ENCODE assay signal across 13 cellular contexts in genomic region chr1:28812669-28813468, GRCh38. TPM values are rescaled to one million over a fixed set of nuclear protein-coding genes. Genes with fewer than 3 reads are reported as not detected.
DNase-seq lines count a peak whose midpoint lies in the region; ATAC-seq and TF ChIP-seq lines count a peak whose summit lies in the region.
"Had no signal": no experiment of that assay in that cellular context is flagged by ENCODE, and none has a peak within 500 bp of the region (broad histone marks: within the 10 kb centered on the region; RNA-seq: fewer than 3 reads in every experiment).

No MANE protein-coding gene starts in this region.

- TF ChIP-seq POLR2A in IMR-90 (IDR thresholded peaks at IDR 0.05; ENCODE audit: low read depth, low read length), result no peak

- H2BK20ac ChIP-seq in IMR-90 (ENCODE audit: low read depth, low read length), result no peak overlapping the region

- H3K27ac ChIP-seq in IMR-90 (ENCODE audit: insufficient read depth, low read length), result no peak overlapping the region
- no peak overlapping the region for H3K27ac ChIP-seq in iPS-20b (ENCODE audit: low read length)
- H3K27ac ChIP-seq: BLaER1, upper lobe of right lung had no signal

- H3K27me3 ChIP-seq in IMR-90 (ENCODE audit: control insufficient read depth, insufficient read depth, low read length) (peaks cover 80% of the 10 kb centered on the region), NT2/D1 (ENCODE audit: insufficient read depth, insufficient read length) (peaks cover 42% of the 10 kb centered on the region), iPS-20b (ENCODE audit: insufficient read depth, low read length) (peaks cover 52% of the 10 kb centered on the region)

- peaks cover 46% of the 10 kb centered on the region for H3K27me3 Mint-ChIP-seq in activated T-helper 17 cell treated with anti-CD3 and anti-CD28 coated beads, Interleukin-2, amount 50 U/mL, for 72 hours

- no peak for ATAC-seq in IMR-90 (ENCODE audit: low read depth)
- no peak for ATAC-seq in activated T-helper 17 cell treated with anti-CD3 and anti-CD28 coated beads, Interleukin-2, amount 50 U/mL, for 72 hours (replicated peaks)
- ATAC-seq: upper lobe of right lung had no signal

- H3K4ac ChIP-seq in IMR-90 (ENCODE audit: low read depth, low read length), result no peak overlapping the region

- in situ Hi-C loops in IMR-90 (cut with MboI; ENCODE audit: low sequenced_read_pairs), result no loop called here

- H3K4me3 Mint-ChIP-seq in activated T-helper 17 cell treated with anti-CD3 and anti-CD28 coated beads, Interleukin-2, amount 50 U/mL, for 72 hours, result no peak overlapping the region

- CTCF ChIA-PET in IMR-90 (lab: Yijun Ruan, JAX), result no interaction called here

- H4K8ac ChIP-seq in IMR-90 (ENCODE audit: low read depth in 2 of 2, low read length in 2 of 2), result no peak overlapping the region

- no peaks in the 10 kb centered on the region for H3K4me1 ChIP-seq in IMR-90 (ENCODE audit: control insufficient read depth, insufficient read depth, low read length)
- peaks cover 30% of the 10 kb centered on the region for H3K4me1 ChIP-seq in NT2/D1 (ENCODE audit: insufficient read depth, insufficient read length)
- H3K4me1 ChIP-seq in iPS-20b (ENCODE audit: insufficient read depth, low read length), result no peaks in the 10 kb centered on the region
- H3K4me1 ChIP-seq: upper lobe of right lung had no signal

- H3K9me3 ChIP-seq in IMR-90 (ENCODE audit: control insufficient read depth, insufficient read depth, low read length) (no peaks in the 10 kb centered on the region), NT2/D1 (ENCODE audit: insufficient read depth, low read length) (peaks cover 8% of the 10 kb centered on the region; the same call in 1 of the 2 replicates), iPS-20b (ENCODE audit: insufficient read depth, low read depth, low read length) (no peaks in the 10 kb centered on the region)
- H3K9me3 ChIP-seq: BLaER1, upper lobe of right lung had no signal

- H2BK15ac ChIP-seq in IMR-90 (ENCODE audit: low read depth, low read length), result no peak overlapping the region

- POLR2A ChIA-PET in IMR-90 (lab: Charles Lee; ENCODE audit: unreplicated experiment), result no interaction called here

- H3K79me1 ChIP-seq in IMR-90 (ENCODE audit: low read depth in 1 of 2, low read length in 2 of 2), result no peaks in the 10 kb centered on the region

- dilution Hi-C loops in IMR-90 (cut with HindIII; ENCODE audit: low sequenced_read_pairs, unreplicated experiment), result no loop called here

- no peak overlapping the region for H3K18ac ChIP-seq in IMR-90 (ENCODE audit: low read depth, low read length)

- H3K9ac ChIP-seq in IMR-90 (ENCODE audit: low read depth, low read length), result no peak overlapping the region
- peak overlapping the region; percentile 80 for H3K9ac ChIP-seq in NT2/D1 (ENCODE audit: insufficient read length, low read depth)
- H3K9ac ChIP-seq in iPS-20b (ENCODE audit: low read depth, low read length), result peak overlapping the region; percentile 47; the same call in 1 of the 2 replicates
- H3K9ac ChIP-seq: BLaER1 had no signal

- H2AK9ac ChIP-seq in IMR-90 (replicated peaks; ENCODE audit: low read depth, low read length, poor library complexity), result no peak overlapping the region

- intact Hi-C loops in IMR-90 (cut with micrococcal nuclease), result no loop called here

- H3K36me3 ChIP-seq in IMR-90 (ENCODE audit: control insufficient read depth, insufficient read depth, low read length), result no peaks in the 10 kb centered on the region
- no peaks in the 10 kb centered on the region for H3K36me3 ChIP-seq in NT2/D1 (ENCODE audit: insufficient read depth, insufficient read length, low read length)
- no peaks in the 10 kb centered on the region for H3K36me3 ChIP-seq in iPS-20b (ENCODE audit: insufficient read depth, low read depth, low read length)
- H3K36me3 ChIP-seq: BLaER1, upper lobe of right lung had no signal

- H4K91ac ChIP-seq in IMR-90 (ENCODE audit: insufficient read depth, low read depth, low read length), result no peak overlapping the region

- DNase-seq in COR-L47 (lab: John Stamatoyannopoulos, UW), result peak; percentile 46
- DNase-seq in IMR-90, result no peak
- no peak for DNase-seq in NT2/D1 (ENCODE audit: low read depth, low spot score)
- no peak for DNase-seq in NCI-H2107 (lab: John Stamatoyannopoulos, UW)
- DNase-seq in HuH-7 (ENCODE audit: low spot score), result no peak
- DNase-seq in effector CD4-positive, alpha-beta T cell, result no peak
- DNase-seq: hippocampal formation, small intestine, upper lobe of right lung had no signal

- no peaks in the 10 kb centered on the region for H3K36me3 Mint-ChIP-seq in activated T-helper 17 cell treated with anti-CD3 and anti-CD28 coated beads, Interleukin-2, amount 50 U/mL, for 72 hours (ENCODE audit: low read depth)

- H4K5ac ChIP-seq in IMR-90 (ENCODE audit: low read depth, low read length), result no peak overlapping the region

- H3K27ac Mint-ChIP-seq in activated T-helper 17 cell treated with anti-CD3 and anti-CD28 coated beads, Interleukin-2, amount 50 U/mL, for 72 hours, result no peak overlapping the region

- H4K20me1 ChIP-seq in IMR-90 (ENCODE audit: insufficient read depth, low read length), result no peaks in the 10 kb centered on the region

- no peak for TF ChIP-seq CTCF in IMR-90 (conservative IDR thresholded peaks at IDR 0.05; ENCODE audit: low read depth, low read length)

- no peak overlapping the region for H2BK120ac ChIP-seq in IMR-90 (ENCODE audit: low read depth, low read length)

- H2BK5ac ChIP-seq in IMR-90 (ENCODE audit: low read depth, low read length, poor library complexity, severe bottlenecking), result no peak overlapping the region

- H2AK5ac ChIP-seq in IMR-90 (ENCODE audit: low read depth, low read length), result no peak overlapping the region

- no peak overlapping the region for H3K23ac ChIP-seq in IMR-90 (ENCODE audit: low read depth, low read length)

- no TSS peak for BruUV-seq in IMR-90 (replicated peaks; lab: Mats Ljungman, UMichigan)

- no peaks in the 10 kb centered on the region for H3K9me3 Mint-ChIP-seq in activated T-helper 17 cell treated with anti-CD3 and anti-CD28 coated beads, Interleukin-2, amount 50 U/mL, for 72 hours

- 19% methylated on average over 8 of the region's 34 CpGs; no CpG with 5 or more reads in 1 of the 2 experiments for WGBS in IMR-90 (ENCODE audit: extremely low coverage in 2 of 2, insufficient read length in 1 of 2), 2 experiments

- H3K9me1 ChIP-seq in IMR-90 (ENCODE audit: insufficient read depth, low read length), result no peaks in the 10 kb centered on the region

- peak overlapping the region; percentile 43 for H2AFZ ChIP-seq in IMR-90 (replicated peaks; ENCODE audit: low read length, poor library complexity)

- H3K56ac ChIP-seq in IMR-90 (ENCODE audit: extremely low read depth, insufficient read depth, low read length), result no peak overlapping the region

- H3K4me2 ChIP-seq in IMR-90 (ENCODE audit: low read depth, low read length), result no peak overlapping the region

- H3K4me1 Mint-ChIP-seq in activated T-helper 17 cell treated with anti-CD3 and anti-CD28 coated beads, Interleukin-2, amount 50 U/mL, for 72 hours, result no peaks in the 10 kb centered on the region

- no peak for TF ChIP-seq RAD21 in IMR-90 (IDR thresholded peaks at IDR 0.05; ENCODE audit: low read length)

- H3K4me3 ChIP-seq in IMR-90 (ENCODE audit: insufficient read depth, low read depth, low read length) (no peak overlapping the region), NT2/D1 (ENCODE audit: insufficient read length, low read depth) (peak overlapping the region; percentile 52), iPS-20b (ENCODE audit: low read length) (peak overlapping the region; percentile 61)
- H3K4me3 ChIP-seq: BLaER1, upper lobe of right lung had no signal

- no peak overlapping the region for H3K14ac ChIP-seq in IMR-90 (replicated peaks; ENCODE audit: low read depth, low read length)

TF ChIP-seq in IMR-90, 13 proteins besides CTCF, POLR2A, EP300 and RAD21:
- TF ChIP-seq RCOR1 (IDR thresholded peaks at IDR 0.05; ENCODE audit: insufficient replicate concordance, low read length) (no peak), ELK1 (IDR thresholded peaks at IDR 0.05; ENCODE audit: borderline replicate concordance, low read depth, low read length) (no peak), RFX5 (IDR thresholded peaks at IDR 0.05; ENCODE audit: low read depth, low read length) (no peak), SMC3 (IDR thresholded peaks at IDR 0.05; ENCODE audit: low read depth, low read length) (no peak), MXI1 (IDR thresholded peaks at IDR 0.05; ENCODE audit: borderline replicate concordance, low read depth, low read length) (no peak), BHLHE40 (IDR thresholded peaks at IDR 0.05; ENCODE audit: low read depth, low read length) (no peak), FOS (IDR thresholded peaks at IDR 0.05; ENCODE audit: low read depth, low read length) (no peak), CEBPB (IDR thresholded peaks at IDR 0.05; ENCODE audit: low read depth, low read length) (no peak), USF2 (IDR thresholded peaks at IDR 0.05; ENCODE audit: low read depth, low read length) (no peak), MAZ (IDR thresholded peaks at IDR 0.05; ENCODE audit: borderline replicate concordance, low read depth, low read length) (no peak), MAFK (IDR thresholded peaks at IDR 0.05; ENCODE audit: low read depth, low read length) (no peak), CHD1 (IDR thresholded peaks at IDR 0.05; ENCODE audit: low read depth, low read length) (no peak), NFE2L2 (IDR thresholded peaks at IDR 0.05; ENCODE audit: low read depth, low read length) (no peak)

RNA-seq across cellular contexts. Expression of gene OPRD1, which starts 0.9 kb away (rescaled TPM):
- total RNA-seq in IMR-90 (2012; rRNA removed), result under 0.01 TPM in 2 replicates
- polyA plus RNA-seq in IMR-90 (2012; rRNA removed), result not detected in 2 replicates
- polyA plus RNA-seq in IMR-90 (2012; cell fraction: cytosol; rRNA removed), result not detected in 2 replicates
- polyA plus RNA-seq in IMR-90 (2012; cell fraction: nucleus; rRNA removed; ENCODE audit: low replicate concordance), result 0.01 and 0.02 TPM in 2 replicates
- not detected for total RNA-seq in activated T-helper 17 cell treated with anti-CD3 and anti-CD28 coated beads, Interleukin-2, amount 50 U/mL, for 72 hours
- total RNA-seq: mucosa of gallbladder, upper lobe of right lung had no signal
